In genomic region chr13:30731658-30732390, GRCh38 we compare ENCODE assay signal across 1 cellular context.
TF ChIP-seq lines count a peak whose summit lies in the region.

No MANE protein-coding gene starts in this region.

TF ChIP-seq in neural cell, 6 proteins besides CTCF, POLR2A, EP300 and RAD21:
- TF ChIP-seq TAF1 (IDR thresholded peaks at IDR 0.05; ENCODE audit: low read depth): no peak
- TF ChIP-seq SMC3 (conservative IDR thresholded peaks at IDR 0.05; ENCODE audit: poor library complexity): no peak
- no peak for TF ChIP-seq MXI1 (conservative IDR thresholded peaks at IDR 0.05; ENCODE audit: poor library complexity, severe bottlenecking)
- TF ChIP-seq, protein P1, sequence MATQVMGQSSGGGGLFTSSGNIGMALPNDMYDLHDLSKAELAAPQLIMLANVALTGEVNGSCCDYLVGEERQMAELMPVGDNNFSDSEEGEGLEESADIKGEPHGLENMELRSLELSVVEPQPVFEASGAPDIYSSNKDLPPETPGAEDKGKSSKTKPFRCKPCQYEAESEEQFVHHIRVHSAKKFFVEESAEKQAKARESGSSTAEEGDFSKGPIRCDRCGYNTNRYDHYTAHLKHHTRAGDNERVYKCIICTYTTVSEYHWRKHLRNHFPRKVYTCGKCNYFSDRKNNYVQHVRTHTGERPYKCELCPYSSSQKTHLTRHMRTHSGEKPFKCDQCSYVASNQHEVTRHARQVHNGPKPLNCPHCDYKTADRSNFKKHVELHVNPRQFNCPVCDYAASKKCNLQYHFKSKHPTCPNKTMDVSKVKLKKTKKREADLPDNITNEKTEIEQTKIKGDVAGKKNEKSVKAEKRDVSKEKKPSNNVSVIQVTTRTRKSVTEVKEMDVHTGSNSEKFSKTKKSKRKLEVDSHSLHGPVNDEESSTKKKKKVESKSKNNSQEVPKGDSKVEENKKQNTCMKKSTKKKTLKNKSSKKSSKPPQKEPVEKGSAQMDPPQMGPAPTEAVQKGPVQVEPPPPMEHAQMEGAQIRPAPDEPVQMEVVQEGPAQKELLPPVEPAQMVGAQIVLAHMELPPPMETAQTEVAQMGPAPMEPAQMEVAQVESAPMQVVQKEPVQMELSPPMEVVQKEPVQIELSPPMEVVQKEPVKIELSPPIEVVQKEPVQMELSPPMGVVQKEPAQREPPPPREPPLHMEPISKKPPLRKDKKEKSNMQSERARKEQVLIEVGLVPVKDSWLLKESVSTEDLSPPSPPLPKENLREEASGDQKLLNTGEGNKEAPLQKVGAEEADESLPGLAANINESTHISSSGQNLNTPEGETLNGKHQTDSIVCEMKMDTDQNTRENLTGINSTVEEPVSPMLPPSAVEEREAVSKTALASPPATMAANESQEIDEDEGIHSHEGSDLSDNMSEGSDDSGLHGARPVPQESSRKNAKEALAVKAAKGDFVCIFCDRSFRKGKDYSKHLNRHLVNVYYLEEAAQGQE (IDR thresholded peaks at IDR 0.05; ENCODE audit: borderline replicate concordance): no peak
- no peak for TF ChIP-seq EZH2 (IDR thresholded peaks at IDR 0.05; ENCODE audit: borderline replicate concordance, insufficient read depth, low read length, poor library complexity, severe bottlenecking)
- no peak for TF ChIP-seq POLR2AphosphoS5 (IDR thresholded peaks at IDR 0.05)
